1 cellular context compared by ENCODE assay signal in the genomic region with DNA sequence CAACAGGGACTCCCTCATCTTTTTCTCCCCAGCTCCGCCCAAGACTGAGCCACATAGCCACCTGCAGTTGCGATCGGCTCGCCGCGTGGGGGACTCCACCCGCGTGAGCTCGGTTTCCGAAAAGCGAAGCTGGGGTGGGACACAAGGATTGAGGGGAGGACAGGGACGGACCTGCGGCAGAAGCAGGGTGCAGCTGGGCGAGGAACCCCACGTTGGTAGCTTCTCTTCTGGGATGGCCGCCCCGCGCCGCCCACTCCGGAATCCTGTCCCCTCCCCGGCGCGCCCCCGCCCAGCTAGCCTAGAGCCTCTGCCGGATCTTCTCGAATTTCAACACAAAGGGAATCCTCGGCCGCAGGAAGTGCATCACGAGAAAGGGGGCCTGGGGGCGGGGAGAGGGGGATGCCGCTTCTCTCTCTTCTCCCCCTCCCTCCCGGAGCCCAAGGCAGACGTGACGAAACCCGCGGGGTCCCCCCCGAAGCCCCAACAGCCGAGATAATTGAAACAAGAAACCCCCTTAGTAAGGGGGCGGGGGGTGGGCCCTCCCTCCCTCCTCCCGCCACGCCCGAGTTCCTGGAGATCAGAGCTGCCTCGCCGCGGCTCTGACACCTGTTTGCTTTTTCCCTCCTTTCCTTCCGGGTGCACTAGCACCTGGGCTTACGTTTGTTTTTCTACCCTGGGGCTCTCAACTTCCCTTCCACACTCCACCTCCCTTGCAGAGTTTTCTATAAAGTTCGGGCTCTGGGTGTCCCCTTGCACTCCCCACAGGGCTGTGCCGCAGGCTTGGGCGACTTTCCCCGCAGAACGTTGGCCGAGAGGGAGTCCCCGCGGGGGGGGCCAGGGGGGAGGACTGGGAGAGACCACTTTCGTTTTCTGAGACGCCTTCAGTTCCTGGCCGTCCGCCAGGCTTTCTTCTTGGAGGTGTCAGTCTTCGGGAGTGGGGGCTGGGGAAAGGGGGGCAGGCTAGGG.
TF ChIP-seq lines count a peak whose summit lies in the region.

No MANE protein-coding gene starts in this region.

TF ChIP-seq in H1, 55 proteins besides CTCF, POLR2A, EP300 and RAD21:
- peak in 1 of 2 experiments; percentile 85; a peak in 2 of 4 replicates for TF ChIP-seq SIN3A (conservative IDR thresholded peaks at IDR 0.05 in 1 of 2, IDR thresholded peaks at IDR 0.05 in 1 of 2; ENCODE audit: low read depth in 1 of 2, low read length in 2 of 2)
- no peak for TF ChIP-seq RXRA (IDR thresholded peaks at IDR 0.05; ENCODE audit: insufficient read depth, low read depth, low read length)
- peak; percentile 91 for TF ChIP-seq RBBP5 (IDR thresholded peaks at IDR 0.05; ENCODE audit: borderline replicate concordance, low read depth, low read length)
- TF ChIP-seq CTBP2 (IDR thresholded peaks at IDR 0.05; ENCODE audit: borderline replicate concordance, insufficient read depth, insufficient read length, low read length) = peak; percentile 82
- peak; percentile 50 for TF ChIP-seq KDM4A (IDR thresholded peaks at IDR 0.05; ENCODE audit: low read depth, low read length, severe bottlenecking)
- peak; percentile 35; the same call in 1 of the 2 replicates for TF ChIP-seq EGR1 (IDR thresholded peaks at IDR 0.05; ENCODE audit: borderline replicate concordance, low read depth, low read length)
- TF ChIP-seq CHD2 (IDR thresholded peaks at IDR 0.05; ENCODE audit: low read length) = no peak
- peak; percentile 73; the same call in 1 of the 2 replicates for TF ChIP-seq TCF12 (IDR thresholded peaks at IDR 0.05; ENCODE audit: low read depth, low read length)
- TF ChIP-seq CREB1 (IDR thresholded peaks at IDR 0.05) = peak; percentile 57
- peak; percentile 39 for TF ChIP-seq SP4 (IDR thresholded peaks at IDR 0.05; ENCODE audit: low read length)
- peak; percentile 35; the same call in 1 of the 2 replicates for TF ChIP-seq SUZ12 (IDR thresholded peaks at IDR 0.05; ENCODE audit: low read length)
- TF ChIP-seq, protein P1, sequence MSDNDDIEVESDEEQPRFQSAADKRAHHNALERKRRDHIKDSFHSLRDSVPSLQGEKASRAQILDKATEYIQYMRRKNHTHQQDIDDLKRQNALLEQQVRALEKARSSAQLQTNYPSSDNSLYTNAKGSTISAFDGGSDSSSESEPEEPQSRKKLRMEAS (IDR thresholded peaks at IDR 0.05) = peak; percentile 70
- TF ChIP-seq CBX5 (IDR thresholded peaks at IDR 0.05; ENCODE audit: low read depth, low read length) = no peak
- no peak for TF ChIP-seq RFX5 (IDR thresholded peaks at IDR 0.05; ENCODE audit: borderline replicate concordance, low read depth, low read length)
- TF ChIP-seq YY1 (IDR thresholded peaks at IDR 0.05; ENCODE audit: low read depth, low read length) = no peak
- peak; percentile 88 for TF ChIP-seq SAP30 (IDR thresholded peaks at IDR 0.05; ENCODE audit: insufficient read depth, insufficient replicate concordance, low read length)
- TF ChIP-seq ASH2L (IDR thresholded peaks at IDR 0.05; ENCODE audit: low read length) = peak; percentile 80
- peak; percentile 81 for TF ChIP-seq POLR2AphosphoS5 (IDR thresholded peaks at IDR 0.05; ENCODE audit: low read depth, low read length)
- TF ChIP-seq BACH1 (IDR thresholded peaks at IDR 0.05; ENCODE audit: low read length) = peak; percentile 63
- TF ChIP-seq TAF7 (optimal IDR thresholded peaks at IDR 0.05; ENCODE audit: borderline replicate concordance, low read depth, low read length) = no peak
- TF ChIP-seq, protein P2, sequence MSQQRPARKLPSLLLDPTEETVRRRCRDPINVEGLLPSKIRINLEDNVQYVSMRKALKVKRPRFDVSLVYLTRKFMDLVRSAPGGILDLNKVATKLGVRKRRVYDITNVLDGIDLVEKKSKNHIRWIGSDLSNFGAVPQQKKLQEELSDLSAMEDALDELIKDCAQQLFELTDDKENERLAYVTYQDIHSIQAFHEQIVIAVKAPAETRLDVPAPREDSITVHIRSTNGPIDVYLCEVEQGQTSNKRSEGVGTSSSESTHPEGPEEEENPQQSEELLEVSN (IDR thresholded peaks at IDR 0.05) = peak; percentile 95
- no peak for TF ChIP-seq GTF2F1 (IDR thresholded peaks at IDR 0.05; ENCODE audit: borderline replicate concordance, low read depth, low read length)
- peak in 1 of 2 experiments; percentile 56; a peak in 1 of 4 replicates for TF ChIP-seq HDAC2 (IDR thresholded peaks at IDR 0.05; ENCODE audit: borderline replicate concordance in 1 of 2, low read depth in 2 of 2, low read length in 2 of 2)
- TF ChIP-seq TAF1 (IDR thresholded peaks at IDR 0.05; ENCODE audit: low read depth, low read length) = peak; percentile 57; the same call in 1 of the 2 replicates
- peak; percentile 38; the same call in 1 of the 2 replicates for TF ChIP-seq TBP (IDR thresholded peaks at IDR 0.05; ENCODE audit: low read depth, low read length)
- TF ChIP-seq SP1 (IDR thresholded peaks at IDR 0.05; ENCODE audit: low read depth, low read length) = no peak
- no peak for TF ChIP-seq KDM5A (IDR thresholded peaks at IDR 0.05; ENCODE audit: low read length)
- 0 out of 2 replicates have a peak, but pooled peaks have one; percentile 13 for TF ChIP-seq SIX5 (IDR thresholded peaks at IDR 0.05; ENCODE audit: low read depth, low read length)
- peak; percentile 88 for TF ChIP-seq PHF8 (conservative IDR thresholded peaks at IDR 0.05; ENCODE audit: low read depth, low read length)
